Comparison of ENCODE assay signal across 1 cellular context in genomic region chr3:138881233-138881632, GRCh38.
TF ChIP-seq lines count a peak whose summit lies in the region.

No MANE protein-coding gene starts in this region.

TF ChIP-seq in endothelial cell of umbilical vein, 7 proteins besides CTCF, POLR2A, EP300 and RAD21:
- TF ChIP-seq POLR2AphosphoS5 (IDR thresholded peaks at IDR 0.05; ENCODE audit: insufficient read depth, low read depth, low read length) (no peak), EZH2 (IDR thresholded peaks at IDR 0.05; ENCODE audit: borderline replicate concordance, low read depth, low read length, severe bottlenecking) (no peak), FOS (IDR thresholded peaks at IDR 0.05; ENCODE audit: borderline replicate concordance, insufficient read depth, low read length) (no peak), JUN (IDR thresholded peaks at IDR 0.05; ENCODE audit: borderline replicate concordance, insufficient read depth, insufficient read length, low read depth) (no peak), MAX (IDR thresholded peaks at IDR 0.05; ENCODE audit: insufficient read depth, insufficient read length) (no peak), MYC (IDR thresholded peaks at IDR 0.05; ENCODE audit: low read depth, low read length) (no peak), GATA2 (IDR thresholded peaks at IDR 0.05; ENCODE audit: insufficient read depth, insufficient read length, low read depth, low read length) (no peak)
TF ChIP-seq in endothelial cell of umbilical vein: peak in this region for 0.
